ENCODE assay signal across 32 cellular contexts in the genomic region with DNA sequence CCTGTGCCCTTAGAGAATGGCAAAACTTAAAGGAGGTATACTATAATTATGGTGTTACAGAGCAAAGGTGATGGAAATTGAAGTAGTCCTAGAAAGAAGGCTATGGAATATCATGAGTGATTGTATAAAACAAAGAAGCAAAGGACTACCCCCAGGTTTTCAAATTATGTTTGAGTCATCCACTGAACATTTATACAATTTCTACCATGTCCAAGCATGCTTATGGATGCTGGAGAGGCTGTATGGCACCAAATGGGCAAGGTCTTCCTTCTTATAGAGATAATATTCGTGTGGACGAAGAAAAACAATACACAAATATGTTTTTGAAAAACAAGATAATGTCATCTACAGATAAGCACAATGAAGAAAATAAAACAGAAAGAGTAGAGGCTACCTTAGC.
"Had no signal": no experiment of that assay in that cellular context is flagged by ENCODE, and none has a peak within 500 bp of the region (broad histone marks: within the 10 kb centered on the region; RNA-seq: fewer than 3 reads in every experiment).

No MANE protein-coding gene starts in this region.

- H3K27ac Mint-ChIP-seq: activated CD4-positive, alpha-beta memory T cell treated with anti-CD3 and anti-CD28 coated beads, Interleukin-2, amount 10 ng/mL, durations not matched to agents 7 days and 5 days; activated CD4-positive, alpha-beta T cell treated with anti-CD3 and anti-CD28 coated beads, Interleukin-2, amount 10 ng/mL, durations not matched to agents 7 days and 5 days; activated naive CD8-positive, alpha-beta T cell; activated T-cell treated with anti-CD3 and anti-CD28 coated beads, Interleukin-2, amount 50 U/mL, for 24 hours; activated T-cell treated with anti-CD3 and anti-CD28 coated beads, Interleukin-2, amount 50 U/mL, for 72 hours; dendritic cell treated with granulocyte-macrophage colony-stimulating factor and Interleukin-4, amounts not matched to agents 40 ng/mL and 50 ng/mL, for 4 days; endodermal cell; WTC11 had no signal

- H3K9me3 Mint-ChIP-seq: activated CD4-positive, alpha-beta memory T cell treated with anti-CD3 and anti-CD28 coated beads, Interleukin-2, amount 10 ng/mL, durations not matched to agents 7 days and 5 days; activated CD4-positive, alpha-beta T cell treated with anti-CD3 and anti-CD28 coated beads, Interleukin-2, amount 10 ng/mL, durations not matched to agents 7 days and 5 days; activated T-cell treated with anti-CD3 and anti-CD28 coated beads, Interleukin-2, amount 50 U/mL, for 24 hours; activated T-cell treated with anti-CD3 and anti-CD28 coated beads, Interleukin-2, amount 50 U/mL, for 72 hours; dendritic cell treated with granulocyte-macrophage colony-stimulating factor and Interleukin-4, amounts not matched to agents 40 ng/mL and 50 ng/mL, for 4 days; endodermal cell; WTC11 had no signal

- H3K27me3 Mint-ChIP-seq: activated CD4-positive, alpha-beta T cell treated with anti-CD3 and anti-CD28 coated beads, Interleukin-2, amount 10 ng/mL, durations not matched to agents 7 days and 5 days; activated naive CD8-positive, alpha-beta T cell; activated T-cell treated with anti-CD3 and anti-CD28 coated beads, Interleukin-2, amount 50 U/mL, for 24 hours; dendritic cell treated with granulocyte-macrophage colony-stimulating factor and Interleukin-4, amounts not matched to agents 40 ng/mL and 50 ng/mL, for 4 days had no signal

- H3K27ac ChIP-seq: brain microvascular endothelial cell, cardiac muscle cell, coronary artery, dorsolateral prefrontal cortex, esophagus muscularis mucosa, gastroesophageal sphincter, heart right ventricle, VCaP had no signal

- H3K27me3 ChIP-seq: brain microvascular endothelial cell, cardiac muscle cell, dorsolateral prefrontal cortex, esophagus muscularis mucosa, gastroesophageal sphincter, heart right ventricle had no signal

- DNase-seq: activated CD4-positive, alpha-beta memory T cell treated with anti-CD3 and anti-CD28 coated beads, Interleukin-2, amount 10 ng/mL, durations not matched to agents 7 days and 5 days; activated CD4-positive, alpha-beta T cell treated with anti-CD3 and anti-CD28 coated beads for 1 hour; activated CD4-positive, alpha-beta T cell treated with anti-CD3 and anti-CD28 coated beads for 4 hours; activated CD4-positive, alpha-beta T cell treated with anti-CD3 and anti-CD28 coated beads, Interleukin-2, amount 10 ng/mL, durations not matched to agents 7 days and 5 days; activated CD4-positive, alpha-beta T cell treated with anti-CD3 and anti-CD28 coated beads, Interleukin-2, amount 50 U/mL, for 4 hours; activated CD8-positive, alpha-beta memory T cell treated with anti-CD3 and anti-CD28 coated beads, Interleukin-2, amount 50 U/mL, for 48 hours; activated gamma-delta T cell; activated naive CD4-positive, alpha-beta T cell; activated naive CD4-positive, alpha-beta T cell treated with anti-CD3 and anti-CD28 coated beads, Interleukin-2, amount 50 U/mL, for 16 hours; activated T-cell treated with anti-CD3 and anti-CD28 coated beads for 4 hours; activated T-cell treated with anti-CD3 and anti-CD28 coated beads, Interleukin-2, amount 50 U/mL, for 24 hours; activated T-cell treated with anti-CD3 and anti-CD28 coated beads, Interleukin-2, amount 50 U/mL, for 72 hours; amniotic stem cell; anterior cingulate cortex; brain microvascular endothelial cell; central memory CD4-positive, alpha-beta T cell; cerebellar nuclear complex; dorsolateral prefrontal cortex; effector memory CD4-positive, alpha-beta T cell; endodermal cell; erythroblast; foreskin melanocyte; heart right ventricle; T-helper 2 cell had no signal

- H3K36me3 Mint-ChIP-seq: WTC11 had no signal

- H3K4me1 Mint-ChIP-seq: activated CD4-positive, alpha-beta memory T cell treated with anti-CD3 and anti-CD28 coated beads, Interleukin-2, amount 10 ng/mL, durations not matched to agents 7 days and 5 days; activated CD4-positive, alpha-beta T cell treated with anti-CD3 and anti-CD28 coated beads, Interleukin-2, amount 10 ng/mL, durations not matched to agents 7 days and 5 days; endodermal cell had no signal

- H3K4me1 ChIP-seq: gastroesophageal sphincter, heart right ventricle had no signal

- ATAC-seq: activated T-cell treated with anti-CD3 and anti-CD28 coated beads, Interleukin-2, amount 50 U/mL, for 72 hours; gastroesophageal sphincter; heart right ventricle; WTC11 had no signal

- H3K36me3 ChIP-seq: brain microvascular endothelial cell, cardiac muscle cell, esophagus muscularis mucosa, gastroesophageal sphincter, heart right ventricle had no signal

- H3K4me3 Mint-ChIP-seq: activated CD4-positive, alpha-beta memory T cell treated with anti-CD3 and anti-CD28 coated beads, Interleukin-2, amount 10 ng/mL, durations not matched to agents 7 days and 5 days; activated CD4-positive, alpha-beta T cell treated with anti-CD3 and anti-CD28 coated beads, Interleukin-2, amount 10 ng/mL, durations not matched to agents 7 days and 5 days; activated naive CD8-positive, alpha-beta T cell; activated T-cell treated with anti-CD3 and anti-CD28 coated beads, Interleukin-2, amount 50 U/mL, for 24 hours; activated T-cell treated with anti-CD3 and anti-CD28 coated beads, Interleukin-2, amount 50 U/mL, for 72 hours; dendritic cell treated with granulocyte-macrophage colony-stimulating factor and Interleukin-4, amounts not matched to agents 40 ng/mL and 50 ng/mL, for 4 days; endodermal cell; WTC11 had no signal

- H3K4me3 ChIP-seq: cardiac muscle cell, coronary artery, dorsolateral prefrontal cortex, esophagus muscularis mucosa, gastroesophageal sphincter, heart right ventricle had no signal

- H3K9me3 ChIP-seq: esophagus muscularis mucosa, gastroesophageal sphincter, heart right ventricle had no signal
